In genomic region chr2:226641008-226641407, GRCh38 we compare ENCODE assay signal across 35 cellular contexts.
DNase-seq lines count a peak whose midpoint lies in the region; ATAC-seq, FAIRE-seq and TF ChIP-seq lines count a peak whose summit lies in the region.
"Had no signal": no experiment of that assay in that cellular context is flagged by ENCODE, and none has a peak within 500 bp of the region (broad histone marks: within the 10 kb centered on the region; RNA-seq: fewer than 3 reads in every experiment).

No MANE protein-coding gene starts in this region.

- H3K27me3 ChIP-seq in HepG2 (ENCODE audit: control insufficient read depth in 1 of 2, insufficient read depth in 2 of 2, low read length in 2 of 2) (no peaks in the 10 kb centered on the region), right lobe of liver (no peaks in the 10 kb centered on the region), esophagus muscularis mucosa (peaks cover 0 to 4% (median 0%) of the 10 kb centered on the region in 4 donors)
- H3K27me3 ChIP-seq: BE2C, BLaER1 had no signal

- 38% methylated on average over 1 of the region's 1 CpG for WGBS in HepG2 (ENCODE audit: low lambda C conversion rate)
- WGBS in right lobe of liver (ENCODE audit: insufficient coverage, low coverage, low lambda C conversion rate, missing lambda C conversion rate): 60% methylated on average over 1 of the region's 1 CpG
- 100% methylated on average over 1 of the region's 1 CpG for WGBS in esophagus muscularis mucosa

- H3K4me1 Mint-ChIP-seq in activated naive CD8-positive, alpha-beta T cell treated with anti-CD3 and anti-CD28 coated beads for 36 hours: no peaks in the 10 kb centered on the region
- peaks cover 48% of the 10 kb centered on the region for H3K4me1 Mint-ChIP-seq in HFFc6 (ENCODE audit: low read depth)
- H3K4me1 Mint-ChIP-seq: CD14-positive monocyte; CD4-positive, CD25-positive, alpha-beta regulatory T cell; CD8-positive, alpha-beta memory T cell had no signal

- no TSS peak for BruUV-seq in HepG2 (replicated peaks; lab: Mats Ljungman, UMichigan)

- no peaks in the 10 kb centered on the region for H3K36me3 Mint-ChIP-seq in activated naive CD8-positive, alpha-beta T cell treated with anti-CD3 and anti-CD28 coated beads for 36 hours
- peaks cover 12% of the 10 kb centered on the region for H3K36me3 Mint-ChIP-seq in HFFc6 (ENCODE audit: low read depth)
- H3K36me3 Mint-ChIP-seq: CD14-positive monocyte; CD4-positive, alpha-beta memory T cell; CD4-positive, CD25-positive, alpha-beta regulatory T cell; CD8-positive, alpha-beta memory T cell; CD8-positive, alpha-beta T cell had no signal

- peaks cover 4% of the 10 kb centered on the region for H3K27me3 Mint-ChIP-seq in activated naive CD8-positive, alpha-beta T cell treated with anti-CD3 and anti-CD28 coated beads for 36 hours
- H3K27me3 Mint-ChIP-seq in HFFc6 (ENCODE audit: insufficient read depth): no peaks in the 10 kb centered on the region
- H3K27me3 Mint-ChIP-seq: CD4-positive, alpha-beta T cell; CD4-positive, CD25-positive, alpha-beta regulatory T cell had no signal

- H3K4me1 ChIP-seq in HepG2 (ENCODE audit: insufficient read depth, low read length): 0 out of 2 replicates have a peak, but pooled peaks cover 6% of the 10 kb centered on the region
- peaks cover 0 to 4% (median 0%) of the 10 kb centered on the region in 4 donors for H3K4me1 ChIP-seq in right lobe of liver
- peaks cover 16 to 28% (median 22%) of the 10 kb centered on the region in 4 donors for H3K4me1 ChIP-seq in esophagus muscularis mucosa
- H3K4me1 ChIP-seq: A549, BE2C, BLaER1, Caco-2 had no signal

- ATAC-seq in HepG2: no peak
- no peak for ATAC-seq in right lobe of liver
- ATAC-seq: A549; CD8-positive, alpha-beta T cell had no signal

- no peak for TF ChIP-seq CTCF in HepG2 (CRISPR knock-in tag; IDR thresholded peaks at IDR 0.05)
- no peak for TF ChIP-seq CTCF in right lobe of liver (IDR thresholded peaks at IDR 0.05)
- TF ChIP-seq CTCF in esophagus muscularis mucosa (IDR thresholded peaks at IDR 0.05): no peak
- TF ChIP-seq CTCF in HFFc6 (IDR thresholded peaks at IDR 0.05): no peak

- no peak for TF ChIP-seq POLR2A in HepG2 (IDR thresholded peaks at IDR 0.05; ENCODE audit: insufficient read depth in 1 of 2, low read depth in 2 of 2, low read length in 2 of 2)
- no peak for TF ChIP-seq POLR2A in right lobe of liver (IDR thresholded peaks at IDR 0.05)
- no peak for TF ChIP-seq POLR2A in esophagus muscularis mucosa (IDR thresholded peaks at IDR 0.05; ENCODE audit: low read depth)

- intact Hi-C loops in HepG2 (cut with micrococcal nuclease; ENCODE audit: unreplicated experiment) (no loop called here), right lobe of liver (cut with DNase I) (no loop called here), esophagus muscularis mucosa (cut with DNase I) (no loop called here)

- POLR2A ChIA-PET in HepG2 (lab: Yijun Ruan, JAX): no interaction called here

- no peak overlapping the region for H3K4me3 Mint-ChIP-seq in activated naive CD8-positive, alpha-beta T cell treated with anti-CD3 and anti-CD28 coated beads for 36 hours
- no peak overlapping the region for H3K4me3 Mint-ChIP-seq in HFFc6
- H3K4me3 Mint-ChIP-seq: B cell; CD14-positive monocyte; CD4-positive, alpha-beta memory T cell; CD4-positive, alpha-beta T cell; CD4-positive, CD25-positive, alpha-beta regulatory T cell; CD8-positive, alpha-beta memory T cell; CD8-positive, alpha-beta T cell had no signal

- H3K79me2 ChIP-seq in HepG2 (ENCODE audit: insufficient read depth, low read length): no peaks in the 10 kb centered on the region

- H3K4me3 ChIP-seq in HepG2 (replicated peaks in 1 of 3; ENCODE audit: insufficient read depth in 1 of 3, low read depth in 2 of 3, low read length in 3 of 3): no peak overlapping the region
- H3K4me3 ChIP-seq in right lobe of liver: no peak overlapping the region
- no peak overlapping the region for H3K4me3 ChIP-seq in esophagus muscularis mucosa
- H3K4me3 ChIP-seq: A549; BLaER1; BLaER1 treated with 17β-estradiol and CSF1 and Interleukin-3, amounts not matched to agents 10 nM and 100 nM had no signal

- peaks cover 18% of the 10 kb centered on the region for H3K9me3 ChIP-seq in HepG2 (ENCODE audit: low read length)
- no peaks in the 10 kb centered on the region for H3K9me3 ChIP-seq in right lobe of liver
- H3K9me3 ChIP-seq in esophagus muscularis mucosa: peaks cover 0 to 7% (median 2%) of the 10 kb centered on the region in 4 donors
- H3K9me3 ChIP-seq: BE2C, Caco-2 had no signal

- H3K36me3 ChIP-seq in HepG2 (replicated peaks in 1 of 2; ENCODE audit: control insufficient read depth in 1 of 2, insufficient read depth in 2 of 2, low read length in 2 of 2) (no peaks in the 10 kb centered on the region), right lobe of liver (no peaks in the 10 kb centered on the region), esophagus muscularis mucosa (no peaks in the 10 kb centered on the region)
- H3K36me3 ChIP-seq: BE2C; BLaER1; BLaER1 treated with 17β-estradiol and CSF1 and Interleukin-3, amounts not matched to agents 10 nM and 100 nM had no signal

- no peak overlapping the region for H3K4me2 ChIP-seq in HepG2 (ENCODE audit: low read depth, low read length)
- H3K4me2 ChIP-seq: A549; BLaER1; BLaER1 treated with 17β-estradiol and CSF1 and Interleukin-3, amounts not matched to agents 10 nM and 100 nM had no signal

- H3K9ac ChIP-seq in HepG2 (ENCODE audit: insufficient read depth, low read depth, low read length): no peak overlapping the region
- H3K9ac ChIP-seq: BLaER1; BLaER1 treated with 17β-estradiol and CSF1 and Interleukin-3, amounts not matched to agents 10 nM and 100 nM had no signal

- no peak for TF ChIP-seq EP300 in HepG2 (IDR thresholded peaks at IDR 0.05; ENCODE audit: low read depth in 2 of 2, low read length in 2 of 2)
- TF ChIP-seq EP300 in HepG2 (CRISPR knock-in tag; IDR thresholded peaks at IDR 0.05; ENCODE audit: borderline replicate concordance): no peak
- no peak for TF ChIP-seq EP300 in esophagus muscularis mucosa (IDR thresholded peaks at IDR 0.05)

- no peak overlapping the region for H2AFZ ChIP-seq in HepG2 (ENCODE audit: low read length)

- H3K27ac Mint-ChIP-seq in activated naive CD8-positive, alpha-beta T cell treated with anti-CD3 and anti-CD28 coated beads for 36 hours: no peak overlapping the region
- no peak overlapping the region for H3K27ac Mint-ChIP-seq in HFFc6
- H3K27ac Mint-ChIP-seq: B cell; CD14-positive monocyte; CD4-positive, alpha-beta memory T cell; CD4-positive, alpha-beta T cell; CD4-positive, CD25-positive, alpha-beta regulatory T cell; CD8-positive, alpha-beta memory T cell; CD8-positive, alpha-beta T cell had no signal

- no peak for FAIRE-seq in HepG2 (lab: Jason Lieb, UNC)
- FAIRE-seq: A204.1, A549, D721Med had no signal

- CTCF ChIA-PET in HepG2 (lab: Yijun Ruan, JAX; ENCODE audit: low intra/inter-chr PET ratio, low total read pairs): no interaction called here

- DNase-seq in HepG2 (ENCODE audit: low spot score) (no peak), right lobe of liver (no peak), ELR (ENCODE audit: low read depth) (peak; percentile 13), esophagus muscularis mucosa (ENCODE audit: extremely low spot score) (peak; percentile 74), HFFc6 (no peak)
- DNase-seq in activated naive CD8-positive, alpha-beta T cell treated with anti-CD3 and anti-CD28 coated beads for 36 hours: no peak
- DNase-seq: 8988T; ACHN; AML-193; BE2C; C1 segment of cervical spinal cord; Caco-2; Calu3; CD4-positive, alpha-beta memory T cell; CD4-positive, alpha-beta T cell; CD4-positive, CD25-positive, alpha-beta regulatory T cell; CD8-positive, alpha-beta memory T cell; CD8-positive, alpha-beta T cell; COR-L47; DMS 273 treated with DMSO at 0.1 percent for 48 hours; DMS153; DMS53; DMS79; DMS79 treated with DMSO at 0.1 percent for 48 hours; DND-41; EL had no signal

- no peak for TF ChIP-seq RAD21 in HepG2 (CRISPR knock-in tag; IDR thresholded peaks at IDR 0.05)

- peaks cover 5% of the 10 kb centered on the region for H3K9me3 Mint-ChIP-seq in activated naive CD8-positive, alpha-beta T cell treated with anti-CD3 and anti-CD28 coated beads for 36 hours
- peaks cover 12% of the 10 kb centered on the region for H3K9me3 Mint-ChIP-seq in HFFc6

- in situ Hi-C loops in HepG2 (cut with HindIII; ENCODE audit: extremely low pct_ligation_motif_present, low pct_unique_long_range_greater_than_20kb): no loop called here

- H4K20me1 ChIP-seq in HepG2 (ENCODE audit: insufficient read depth, low read length): no peaks in the 10 kb centered on the region
- H4K20me1 ChIP-seq: BLaER1 had no signal

- H3K27ac ChIP-seq in HepG2 (ENCODE audit: extremely low read length, insufficient read depth, low read length) (no peak overlapping the region), right lobe of liver (no peak overlapping the region), esophagus muscularis mucosa (replicated peaks in 1 of 4) (no peak overlapping the region)
- H3K27ac ChIP-seq: 22Rv1; A549; BLaER1; BLaER1 treated with 17β-estradiol and CSF1 and Interleukin-3, amounts not matched to agents 10 nM and 100 nM; C4-2B had no signal

TF ChIP-seq in HepG2, 621 proteins besides CTCF, POLR2A, EP300 and RAD21:
- no peak for TF ChIP-seq MAZ (IDR thresholded peaks at IDR 0.05; ENCODE audit: borderline replicate concordance, low read depth, low read length)
- no peak for TF ChIP-seq MAZ (CRISPR knock-in tag; IDR thresholded peaks at IDR 0.05; ENCODE audit: low read depth)
- peak; percentile 98 for TF ChIP-seq MNT (IDR thresholded peaks at IDR 0.05)

Comparison
In these comparisons a context has a peak if more than half of its experiments do, and no peak if none do; other contexts are left out.
1. DNase-seq: peak in ELR (single experiment) and esophagus muscularis mucosa (single experiment); none in HepG2 (single experiment), right lobe of liver (0 of 3), activated naive CD8-positive, alpha-beta T cell treated with anti-CD3 and anti-CD28 coated beads for 36 hours (single experiment) and HFFc6 (single experiment).